Comparison of ENCODE assay signal across 22 cellular contexts in genomic region chr16:65116818-65117430, GRCh38. TPM values are rescaled to one million over a fixed set of nuclear protein-coding genes. Genes with fewer than 3 reads are reported as not detected.
DNase-seq lines count a peak whose midpoint lies in the region; ATAC-seq and TF ChIP-seq lines count a peak whose summit lies in the region.
"Had no signal": no experiment of that assay in that cellular context is flagged by ENCODE, and none has a peak within 500 bp of the region (broad histone marks: within the 10 kb centered on the region; RNA-seq: fewer than 3 reads in every experiment).

No MANE protein-coding gene starts in this region.

- DNase-seq in EH (ENCODE audit: low read depth), result peak; percentile 60
- DNase-seq in astrocyte of the cerebellum (ENCODE audit: low read depth), result no peak
- peak in 1 of 2 donors; percentile 28 for DNase-seq in foreskin fibroblast
- no peak for DNase-seq in osteocyte (ENCODE audit: extremely low spot score, unreplicated experiment)
- no peak for DNase-seq in SKM-1 treated with dmso at 0.1 percent for 144 hours (lab: John Stamatoyannopoulos, UW; ENCODE audit: unreplicated experiment)
- DNase-seq in natural killer cell, result no peak
- DNase-seq in OCI-M1 (lab: John Stamatoyannopoulos, UW), result no peak
- no peak for DNase-seq in COR-L47 (lab: John Stamatoyannopoulos, UW)
- DNase-seq: activated CD4-positive, alpha-beta T cell treated with anti-CD3 and anti-CD28 coated beads for 1 hour; activated naive CD8-positive, alpha-beta T cell treated with anti-CD3 and anti-CD28 coated beads, Interleukin-2, amount 10 ng/mL, durations not matched to agents 7 days and 5 days; CD4-positive, CD25-positive, alpha-beta regulatory T cell; DMS53; effector memory CD8-positive, alpha-beta T cell; kidney; NCI-H1048; NCI-H2029; stimulated activated CD8-positive, alpha-beta memory T cell treated with anti-CD3 and anti-CD28 coated beads, Interleukin-4, amount 100 ng/mL, for 48 hours had no signal

- peak overlapping the region; percentile 93 for H3K27ac Mint-ChIP-seq in osteocyte (ENCODE audit: unreplicated experiment)
- H3K27ac Mint-ChIP-seq in natural killer cell, result no peak overlapping the region
- H3K27ac Mint-ChIP-seq: activated naive CD8-positive, alpha-beta T cell treated with anti-CD3 and anti-CD28 coated beads, Interleukin-2, amount 10 ng/mL, durations not matched to agents 7 days and 5 days; activated T-helper 17 cell treated with anti-CD3 and anti-CD28 coated beads, Interleukin-2, amount 50 U/mL, for 72 hours; CD4-positive, CD25-positive, alpha-beta regulatory T cell; effector memory CD8-positive, alpha-beta T cell; natural killer cell treated with Interleukin-12 subunit alpha and Interleukin-12 subunit beta and Interleukin-15 and Interleukin-18, amount 100 ng/mL, for 72 hours had no signal

- intact Hi-C loops in natural killer cell (cut with micrococcal nuclease), result no loop called here

- in situ Hi-C loops in astrocyte of the cerebellum (cut with HindIII; ENCODE audit: low sequenced_read_pairs), result loop anchor here (25.0 kb wide), 1 partner anchor 1145 kb away; no protein-coding TSS in a partner anchor

- H3K36me3 Mint-ChIP-seq in osteocyte (ENCODE audit: unreplicated experiment) (peaks cover 35% of the 10 kb centered on the region), natural killer cell (peaks cover 7% of the 10 kb centered on the region)
- H3K36me3 Mint-ChIP-seq: activated naive CD8-positive, alpha-beta T cell treated with anti-CD3 and anti-CD28 coated beads, Interleukin-2, amount 10 ng/mL, durations not matched to agents 7 days and 5 days; natural killer cell treated with Interleukin-12 subunit alpha and Interleukin-12 subunit beta and Interleukin-15 and Interleukin-18, amount 100 ng/mL, for 72 hours had no signal

- no peaks in the 10 kb centered on the region for H3K9me3 Mint-ChIP-seq in osteocyte (ENCODE audit: unreplicated experiment)
- no peaks in the 10 kb centered on the region for H3K9me3 Mint-ChIP-seq in natural killer cell
- H3K9me3 Mint-ChIP-seq: activated naive CD8-positive, alpha-beta T cell treated with anti-CD3 and anti-CD28 coated beads, Interleukin-2, amount 10 ng/mL, durations not matched to agents 7 days and 5 days; activated T-helper 17 cell treated with anti-CD3 and anti-CD28 coated beads, Interleukin-2, amount 50 U/mL, for 72 hours; natural killer cell treated with Interleukin-12 subunit alpha and Interleukin-12 subunit beta and Interleukin-15 and Interleukin-18, amount 100 ng/mL, for 72 hours had no signal

- H3K4me3 ChIP-seq in astrocyte of the cerebellum (ENCODE audit: low read depth, low read length) (peak overlapping the region; percentile 19), foreskin fibroblast (ENCODE audit: low read depth in 1 of 2, low read length in 2 of 2) (peak overlapping the region; percentile 27 to 93)
- H3K4me3 ChIP-seq: prostate gland, vagina had no signal

- H3K4me3 Mint-ChIP-seq in osteocyte (ENCODE audit: unreplicated experiment) (peak overlapping the region; percentile 84), natural killer cell (no peak overlapping the region)
- H3K4me3 Mint-ChIP-seq: activated naive CD8-positive, alpha-beta T cell treated with anti-CD3 and anti-CD28 coated beads, Interleukin-2, amount 10 ng/mL, durations not matched to agents 7 days and 5 days; activated T-helper 17 cell treated with anti-CD3 and anti-CD28 coated beads, Interleukin-2, amount 50 U/mL, for 72 hours; CD4-positive, CD25-positive, alpha-beta regulatory T cell; effector memory CD8-positive, alpha-beta T cell; natural killer cell treated with Interleukin-12 subunit alpha and Interleukin-12 subunit beta and Interleukin-15 and Interleukin-18, amount 100 ng/mL, for 72 hours had no signal

- H3K27me3 Mint-ChIP-seq in osteocyte (ENCODE audit: unreplicated experiment) (no peaks in the 10 kb centered on the region), natural killer cell (ENCODE audit: low read depth in 2 of 2) (peaks cover 9 to 10% of the 10 kb centered on the region in 2 donors)

- no peak for TF ChIP-seq CTCF in astrocyte of the cerebellum (IDR thresholded peaks at IDR 0.05; ENCODE audit: low read depth, low read length, missing control alignments)
- no peak for TF ChIP-seq CTCF in foreskin fibroblast (IDR thresholded peaks at IDR 0.05; ENCODE audit: low read depth, low read length)
- TF ChIP-seq CTCF in osteocyte (IDR thresholded peaks at IDR 0.05), result no peak
- no peak for TF ChIP-seq CTCF in natural killer cell (IDR thresholded peaks at IDR 0.05)

- ATAC-seq in natural killer cell, result no peak
- ATAC-seq: activated T-helper 17 cell treated with anti-CD3 and anti-CD28 coated beads, Interleukin-2, amount 50 U/mL, for 72 hours; effector memory CD8-positive, alpha-beta T cell; natural killer cell treated with Interleukin-12 subunit alpha and Interleukin-12 subunit beta and Interleukin-15 and Interleukin-18, amount 100 ng/mL, for 72 hours had no signal

- H3K4me1 Mint-ChIP-seq in osteocyte (ENCODE audit: unreplicated experiment) (peaks cover 65% of the 10 kb centered on the region), natural killer cell (no peaks in the 10 kb centered on the region)
- H3K4me1 Mint-ChIP-seq: activated naive CD8-positive, alpha-beta T cell treated with anti-CD3 and anti-CD28 coated beads, Interleukin-2, amount 10 ng/mL, durations not matched to agents 7 days and 5 days; activated T-helper 17 cell treated with anti-CD3 and anti-CD28 coated beads, Interleukin-2, amount 50 U/mL, for 72 hours; CD4-positive, CD25-positive, alpha-beta regulatory T cell had no signal

RNA-seq across cellular contexts. Expression of gene CDH11, which starts 4.9 kb away (rescaled TPM):
- 560 and 587 TPM in 2 replicates for total RNA-seq in osteocyte
- not detected for total RNA-seq in natural killer cell
- total RNA-seq: activated CD8-positive, alpha-beta memory T cell treated with anti-CD3 and anti-CD28 coated beads for 36 hours; activated naive CD8-positive, alpha-beta T cell treated with anti-CD3 and anti-CD28 coated beads, Interleukin-2, amount 10 ng/mL, durations not matched to agents 7 days and 5 days; activated T-helper 17 cell treated with anti-CD3 and anti-CD28 coated beads, Interleukin-2, amount 50 U/mL, for 72 hours; CD4-positive, CD25-positive, alpha-beta regulatory T cell; natural killer cell treated with Interleukin-12 subunit alpha and Interleukin-12 subunit beta and Interleukin-15 and Interleukin-18, amount 100 ng/mL, for 72 hours had no signal

Comparison
In these comparisons a context has a peak if more than half of its experiments do, and no peak if none do; other contexts are left out.
1. RNA of gene CDH11, which starts 4.9 kb away (total RNA-seq): 560 to 587 TPM in osteocyte; not detected in natural killer cell; every median in the first group is over 100 times any median in the second.